Comparison of ENCODE assay signal across 15 cellular contexts in the genomic region with DNA sequence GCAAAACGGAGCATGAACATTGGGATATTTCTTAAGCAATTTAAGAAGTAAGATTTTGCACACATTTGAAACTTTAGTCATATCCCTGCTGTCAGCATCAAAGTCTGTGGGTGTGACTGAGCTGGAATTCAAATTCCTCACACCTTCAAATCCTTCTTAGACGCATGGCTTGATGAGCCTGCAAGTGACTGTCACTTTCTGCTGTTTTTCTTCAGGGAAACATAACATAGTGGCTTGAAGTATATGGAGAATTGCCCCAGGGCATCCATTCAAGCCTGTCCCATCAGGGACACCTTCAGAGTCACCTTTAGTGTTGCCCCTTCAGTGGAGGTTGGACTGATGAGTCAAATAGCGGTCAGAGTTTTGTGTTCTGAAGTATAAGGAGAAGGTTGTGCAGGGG. TPM values are rescaled to one million over a fixed set of nuclear protein-coding genes. Genes with fewer than 3 reads are reported as not detected.
DNase-seq lines count a peak whose midpoint lies in the region; ATAC-seq and TF ChIP-seq lines count a peak whose summit lies in the region.
"Had no signal": no experiment of that assay in that cellular context is flagged by ENCODE, and none has a peak within 500 bp of the region (broad histone marks: within the 10 kb centered on the region; RNA-seq: fewer than 3 reads in every experiment).

No MANE protein-coding gene starts in this region.

- DNase-seq in GM23338 (ENCODE audit: low spot score) (no peak), M059J (ENCODE audit: low read depth) (peak; percentile 19), foreskin keratinocyte (no peak), pons (ENCODE audit: low spot score) (no peak), HEK293T (ENCODE audit: extremely low spot score) (no peak)
- DNase-seq in stimulated activated effector memory CD8-positive, alpha-beta T cell treated with anti-CD3 and anti-CD28 coated beads, Interleukin-12 subunit alpha, Interleukin-12 subunit beta, amount 100 ng/mL, for 72 hours (ENCODE audit: low spot score in 2 of 2) = no peak
- no peak for DNase-seq in activated naive CD4-positive, alpha-beta T cell (lab: John Stamatoyannopoulos, UW)
- DNase-seq: BE2C; CD8-positive, alpha-beta T cell; COR-L47; DND-41; GF-D8 had no signal

- peaks cover 56% of the 10 kb centered on the region for H3K4me1 Mint-ChIP-seq in GM23338
- no peaks in the 10 kb centered on the region for H3K4me1 Mint-ChIP-seq in stimulated activated effector memory CD8-positive, alpha-beta T cell treated with anti-CD3 and anti-CD28 coated beads, Interleukin-12 subunit alpha, Interleukin-12 subunit beta, amount 100 ng/mL, for 72 hours

- no peaks in the 10 kb centered on the region for H3K9me2 ChIP-seq in GM23338 (ENCODE audit: insufficient read depth)

- H3K27ac ChIP-seq in GM23338 (ENCODE audit: low read depth) (no peak overlapping the region), foreskin keratinocyte (no peak overlapping the region)
- H3K27ac ChIP-seq: A549 had no signal

- peaks cover 34% of the 10 kb centered on the region for H3K79me2 ChIP-seq in GM23338 (replicated peaks; ENCODE audit: insufficient read depth)

- no peak overlapping the region for H3K4me3 Mint-ChIP-seq in GM23338
- H3K4me3 Mint-ChIP-seq in stimulated activated effector memory CD8-positive, alpha-beta T cell treated with anti-CD3 and anti-CD28 coated beads, Interleukin-12 subunit alpha, Interleukin-12 subunit beta, amount 100 ng/mL, for 72 hours = no peak overlapping the region
- H3K4me3 Mint-ChIP-seq: CD14-positive monocyte; CD8-positive, alpha-beta T cell had no signal

- no peak overlapping the region for H3K4me3 ChIP-seq in GM23338
- H3K4me3 ChIP-seq: A549, K562 had no signal

- H3K27me3 ChIP-seq in GM23338 (ENCODE audit: insufficient read depth) = no peaks in the 10 kb centered on the region
- no peaks in the 10 kb centered on the region for H3K27me3 ChIP-seq in foreskin keratinocyte

- H3K4me2 ChIP-seq in GM23338 = no peak overlapping the region
- H3K4me2 ChIP-seq: A549 had no signal

- H3F3A ChIP-seq in GM23338 (replicated peaks; ENCODE audit: low read depth) = 0 out of 2 replicates have a peak, but pooled peaks cover 4% of the 10 kb centered on the region

- POLR2A ChIA-PET in HEK293T (lab: Yijun Ruan, JAX) = no interaction called here

- H4K20me1 ChIP-seq in GM23338 (replicated peaks; ENCODE audit: insufficient read depth) = no peaks in the 10 kb centered on the region

- H3K4me1 ChIP-seq in GM23338 (ENCODE audit: insufficient read depth) (peaks cover 35% of the 10 kb centered on the region), foreskin keratinocyte (no peaks in the 10 kb centered on the region)
- H3K4me1 ChIP-seq: BE2C had no signal

- peaks cover 54% of the 10 kb centered on the region for H3K36me3 Mint-ChIP-seq in GM23338 (ENCODE audit: low read depth)
- no peaks in the 10 kb centered on the region for H3K36me3 Mint-ChIP-seq in stimulated activated effector memory CD8-positive, alpha-beta T cell treated with anti-CD3 and anti-CD28 coated beads, Interleukin-12 subunit alpha, Interleukin-12 subunit beta, amount 100 ng/mL, for 72 hours
- H3K36me3 Mint-ChIP-seq: CD14-positive monocyte; CD8-positive, alpha-beta T cell had no signal

- ATAC-seq in GM23338 = no peak
- peak; percentile 29 for ATAC-seq in foreskin keratinocyte
- ATAC-seq in stimulated activated effector memory CD8-positive, alpha-beta T cell treated with anti-CD3 and anti-CD28 coated beads, Interleukin-12 subunit alpha, Interleukin-12 subunit beta, amount 100 ng/mL, for 72 hours = peak; percentile 21
- ATAC-seq: A549; CD8-positive, alpha-beta T cell; K562 had no signal

- H3K36me3 ChIP-seq in GM23338 (ENCODE audit: insufficient read depth) = peaks cover 11% of the 10 kb centered on the region; the same call in 1 of the 2 replicates
- H3K36me3 ChIP-seq: BE2C had no signal

- CTCF ChIA-PET in HEK293T (lab: Yijun Ruan, JAX) = no interaction called here

- TF ChIP-seq CTCF in GM23338 (conservative IDR thresholded peaks at IDR 0.05; ENCODE audit: low read depth in 2 of 2) (no peak), foreskin keratinocyte (conservative IDR thresholded peaks at IDR 0.05) (no peak)

- no peak overlapping the region for H2AFZ ChIP-seq in GM23338

- H3K9me3 Mint-ChIP-seq in GM23338 = no peaks in the 10 kb centered on the region
- H3K9me3 Mint-ChIP-seq in stimulated activated effector memory CD8-positive, alpha-beta T cell treated with anti-CD3 and anti-CD28 coated beads, Interleukin-12 subunit alpha, Interleukin-12 subunit beta, amount 100 ng/mL, for 72 hours = no peaks in the 10 kb centered on the region
- H3K9me3 Mint-ChIP-seq: CD8-positive, alpha-beta T cell had no signal

- peaks cover 5% of the 10 kb centered on the region for H3K27me3 Mint-ChIP-seq in GM23338 (ENCODE audit: insufficient read depth, low read depth, poor library complexity)

- 0 out of 2 replicates have a peak overlapping the region, but pooled peaks have one; percentile 65 for H3K27ac Mint-ChIP-seq in GM23338
- H3K27ac Mint-ChIP-seq in stimulated activated effector memory CD8-positive, alpha-beta T cell treated with anti-CD3 and anti-CD28 coated beads, Interleukin-12 subunit alpha, Interleukin-12 subunit beta, amount 100 ng/mL, for 72 hours = no peak overlapping the region
- H3K27ac Mint-ChIP-seq: CD14-positive monocyte; CD8-positive, alpha-beta T cell had no signal

TF ChIP-seq in GM23338, 12 proteins besides CTCF, POLR2A, EP300 and RAD21 (continues in another document):
- no peak for TF ChIP-seq CREB1 (CRISPR knock-in tag; IDR thresholded peaks at IDR 0.05; ENCODE audit: low read depth)
- no peak for TF ChIP-seq EZH2 (IDR thresholded peaks at IDR 0.05; ENCODE audit: low read depth, unreplicated experiment)
- no peak for TF ChIP-seq POLR2AphosphoS5 (IDR thresholded peaks at IDR 0.05; ENCODE audit: low read depth)
- no peak for TF ChIP-seq STAT1 (IDR thresholded peaks at IDR 0.05; ENCODE audit: unreplicated experiment)
- no peak for TF ChIP-seq ZNF331 (CRISPR knock-in tag; IDR thresholded peaks at IDR 0.05; ENCODE audit: low read depth)
- TF ChIP-seq, protein P1, sequence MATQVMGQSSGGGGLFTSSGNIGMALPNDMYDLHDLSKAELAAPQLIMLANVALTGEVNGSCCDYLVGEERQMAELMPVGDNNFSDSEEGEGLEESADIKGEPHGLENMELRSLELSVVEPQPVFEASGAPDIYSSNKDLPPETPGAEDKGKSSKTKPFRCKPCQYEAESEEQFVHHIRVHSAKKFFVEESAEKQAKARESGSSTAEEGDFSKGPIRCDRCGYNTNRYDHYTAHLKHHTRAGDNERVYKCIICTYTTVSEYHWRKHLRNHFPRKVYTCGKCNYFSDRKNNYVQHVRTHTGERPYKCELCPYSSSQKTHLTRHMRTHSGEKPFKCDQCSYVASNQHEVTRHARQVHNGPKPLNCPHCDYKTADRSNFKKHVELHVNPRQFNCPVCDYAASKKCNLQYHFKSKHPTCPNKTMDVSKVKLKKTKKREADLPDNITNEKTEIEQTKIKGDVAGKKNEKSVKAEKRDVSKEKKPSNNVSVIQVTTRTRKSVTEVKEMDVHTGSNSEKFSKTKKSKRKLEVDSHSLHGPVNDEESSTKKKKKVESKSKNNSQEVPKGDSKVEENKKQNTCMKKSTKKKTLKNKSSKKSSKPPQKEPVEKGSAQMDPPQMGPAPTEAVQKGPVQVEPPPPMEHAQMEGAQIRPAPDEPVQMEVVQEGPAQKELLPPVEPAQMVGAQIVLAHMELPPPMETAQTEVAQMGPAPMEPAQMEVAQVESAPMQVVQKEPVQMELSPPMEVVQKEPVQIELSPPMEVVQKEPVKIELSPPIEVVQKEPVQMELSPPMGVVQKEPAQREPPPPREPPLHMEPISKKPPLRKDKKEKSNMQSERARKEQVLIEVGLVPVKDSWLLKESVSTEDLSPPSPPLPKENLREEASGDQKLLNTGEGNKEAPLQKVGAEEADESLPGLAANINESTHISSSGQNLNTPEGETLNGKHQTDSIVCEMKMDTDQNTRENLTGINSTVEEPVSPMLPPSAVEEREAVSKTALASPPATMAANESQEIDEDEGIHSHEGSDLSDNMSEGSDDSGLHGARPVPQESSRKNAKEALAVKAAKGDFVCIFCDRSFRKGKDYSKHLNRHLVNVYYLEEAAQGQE (IDR thresholded peaks at IDR 0.05; ENCODE audit: unreplicated experiment) = no peak

TF ChIP-seq in HEK293T, 16 proteins besides CTCF, POLR2A, EP300 and RAD21:
- TF ChIP-seq NFRKB (IDR thresholded peaks at IDR 0.05) (no peak), ELF4 (IDR thresholded peaks at IDR 0.05) (no peak), FOXM1 (IDR thresholded peaks at IDR 0.05; ENCODE audit: borderline replicate concordance) (no peak), BHLHE40 (IDR thresholded peaks at IDR 0.05; ENCODE audit: borderline replicate concordance) (no peak), FOXK2 (IDR thresholded peaks at IDR 0.05) (no peak), ZNF384 (IDR thresholded peaks at IDR 0.05) (no peak), CTBP1 (IDR thresholded peaks at IDR 0.05; ENCODE audit: borderline replicate concordance) (no peak), SUZ12 (IDR thresholded peaks at IDR 0.05) (no peak), L3MBTL2 (conservative IDR thresholded peaks at IDR 0.05) (no peak), HDGF (IDR thresholded peaks at IDR 0.05; ENCODE audit: borderline replicate concordance) (no peak), LEF1 (IDR thresholded peaks at IDR 0.05; ENCODE audit: borderline replicate concordance) (no peak), PKNOX1 (IDR thresholded peaks at IDR 0.05) (no peak), TARDBP (IDR thresholded peaks at IDR 0.05) (no peak), ARNT (IDR thresholded peaks at IDR 0.05) (no peak), FOXA1 (IDR thresholded peaks at IDR 0.05) (no peak), SP1 (IDR thresholded peaks at IDR 0.05) (no peak)

RNA-seq across cellular contexts. Expression of gene FHDC1, which starts 17.4 kb away (rescaled TPM):
- total RNA-seq in GM23338 (2014; rRNA removed; shearing (Covaris generic)) = 21.6 and 22.8 TPM in 2 replicates
- polyA plus RNA-seq in GM23338 (2016; fragmentation: Nextera tagmentation; extraction: Ambion mirVana) = 9.1 and 9.5 TPM in 2 replicates
- total RNA-seq in M059J (2014; rRNA removed; shearing (Covaris generic)) = 0.39 and 0.76 TPM in 2 replicates
- 2.3 and 4.4 TPM in 2 replicates for total RNA-seq in foreskin keratinocyte
- polyA plus RNA-seq in foreskin keratinocyte = 0.68 and 1.8 TPM in 2 replicates
- polyA plus RNA-seq: CD14-positive monocyte had no signal
